Comparison of ENCODE assay signal across 8 cellular contexts in genomic region chr6:44073612-44074382, GRCh38. TPM values are rescaled to one million over a fixed set of nuclear protein-coding genes. Genes with fewer than 3 reads are reported as not detected.
DNase-seq lines count a peak whose midpoint lies in the region; ATAC-seq and TF ChIP-seq lines count a peak whose summit lies in the region.

No MANE protein-coding gene starts in this region.

- H3K4me1 ChIP-seq in heart left ventricle (peaks cover 12 to 53% (median 35%) of the 10 kb centered on the region in 12 donors), skeletal muscle satellite cell (ENCODE audit: control insufficient read depth, insufficient read depth, low read length) (peaks cover 38% of the 10 kb centered on the region)

- peak overlapping the region; percentile 85 for H3K4me2 ChIP-seq in skeletal muscle satellite cell (ENCODE audit: low read length)

- no peaks in the 10 kb centered on the region for H3K9me3 Mint-ChIP-seq in CD4-positive, alpha-beta T cell
- H3K9me3 Mint-ChIP-seq in WTC11: no peaks in the 10 kb centered on the region

- H3K4me3 ChIP-seq in heart left ventricle: peak overlapping the region; percentile 12 to 68 (median 58)
- H3K4me3 ChIP-seq in skeletal muscle satellite cell (ENCODE audit: low read length): peak overlapping the region; percentile 66

- H3K4me3 Mint-ChIP-seq in CD4-positive, alpha-beta T cell: peak overlapping the region; percentile 81
- peak overlapping the region; percentile 77 for H3K4me3 Mint-ChIP-seq in WTC11

- TF ChIP-seq POLR2A in heart left ventricle (IDR thresholded peaks at IDR 0.05): no peak

- DNase-seq in CD4-positive, alpha-beta T cell: peak in 1 of 10 experiments; percentile 12
- DNase-seq in WTC11 (ENCODE audit: low spot score) (no peak), heart left ventricle (peak in 1 of 5 donors; percentile 59), SW480 (ENCODE audit: low spot score) (no peak), midbrain (lab: John Stamatoyannopoulos, UW) (no peak), NCI-H1694 treated with DMSO at 0.1 percent for 48 hours (lab: John Stamatoyannopoulos, UW) (no peak)

- no peaks in the 10 kb centered on the region for H3K36me3 Mint-ChIP-seq in CD4-positive, alpha-beta T cell (ENCODE audit: low read depth)
- no peaks in the 10 kb centered on the region for H3K36me3 Mint-ChIP-seq in WTC11

- H3K36me3 ChIP-seq in heart left ventricle (no peaks in the 10 kb centered on the region), skeletal muscle satellite cell (ENCODE audit: insufficient read depth, low read length) (no peaks in the 10 kb centered on the region)

- intact Hi-C loops in CD4-positive, alpha-beta T cell (cut with DNase I, micrococcal nuclease): loop anchor here (1.0 to 5.0 kb wide), 4 partner anchors 71 to 350 kb away; no protein-coding TSS in a partner anchor
- intact Hi-C loops in heart left ventricle (cut with DNase I): loop anchor here in 9 of 10 donors (1.0 to 10.0 kb wide), 14 partner anchors 61 to 469 kb away; partner anchors contain the start of gene VEGFA (in 1 of the 9)

- H3K9ac ChIP-seq in skeletal muscle satellite cell (ENCODE audit: low read depth, low read length): peak overlapping the region; percentile 66

- peaks cover 20% of the 10 kb centered on the region for H3K27me3 Mint-ChIP-seq in CD4-positive, alpha-beta T cell
- no peaks in the 10 kb centered on the region; the same call in 1 of the 2 replicates for H3K27me3 Mint-ChIP-seq in WTC11 (ENCODE audit: low read depth)

- H3K27ac Mint-ChIP-seq in CD4-positive, alpha-beta T cell: no peak overlapping the region
- peak overlapping the region; percentile 86 for H3K27ac Mint-ChIP-seq in WTC11

- POLR2A ChIA-PET in CD4-positive, alpha-beta T cell (lab: Charles Lee): interaction anchor here (0.6 to 2.0 kb wide), 6 partner anchors 11 to 548 kb away, joined by 3 to 15 read pairs (median 4); no protein-coding TSS in a partner anchor
- POLR2A ChIA-PET in WTC11 (lab: Charles Lee): interaction anchor here (1.0 to 1.5 kb wide), 7 partner anchors 11 to 444 kb away, joined by 3 to 5 read pairs (median 3); partner anchors contain the start of genes GTPBP2 and VEGFA

- H3K27ac ChIP-seq in CD4-positive, alpha-beta T cell (ENCODE audit: low read depth, low read length): no peak overlapping the region
- peak overlapping the region; percentile 22 to 91 (median 84) for H3K27ac ChIP-seq in heart left ventricle

- no peak for ATAC-seq in CD4-positive, alpha-beta T cell (ENCODE audit: poor library complexity)
- ATAC-seq in HG02759 (IDR thresholded peaks at IDR 0.05; ENCODE audit: unreplicated experiment): peak; percentile 11
- peak; percentile 3 for ATAC-seq in WTC11
- ATAC-seq in heart left ventricle: peak; percentile 7 to 43 (median 36)

- H3K4me1 Mint-ChIP-seq in CD4-positive, alpha-beta T cell (ENCODE audit: low read depth): peaks cover 17% of the 10 kb centered on the region
- H3K4me1 Mint-ChIP-seq in WTC11: peaks cover 47% of the 10 kb centered on the region

- H3K27me3 ChIP-seq in CD4-positive, alpha-beta T cell (ENCODE audit: control insufficient read depth, insufficient read depth, low read length): peaks cover 5% of the 10 kb centered on the region
- H3K27me3 ChIP-seq in heart left ventricle: peaks cover 0 to 10% (median 0%) of the 10 kb centered on the region in 9 donors
- no peaks in the 10 kb centered on the region for H3K27me3 ChIP-seq in skeletal muscle satellite cell (ENCODE audit: control insufficient read depth, insufficient read depth, low read length)

- H3K9me3 ChIP-seq in CD4-positive, alpha-beta T cell (ENCODE audit: control insufficient read depth, low read length): no peaks in the 10 kb centered on the region
- H3K9me3 ChIP-seq in heart left ventricle: no peaks in the 10 kb centered on the region
- H3K9me3 ChIP-seq in skeletal muscle satellite cell (replicated peaks; ENCODE audit: low read length): no peaks in the 10 kb centered on the region

- WGBS in heart left ventricle, 4 donors: 20 to 34% (median 25%) methylated on average over 12 to 24 of the region's 24 CpGs

- TF ChIP-seq CTCF in CD4-positive, alpha-beta T cell (IDR thresholded peaks at IDR 0.05): no peak
- TF ChIP-seq CTCF in WTC11 (IDR thresholded peaks at IDR 0.05) (no peak), heart left ventricle (IDR thresholded peaks at IDR 0.05) (no peak)

- CTCF ChIA-PET in CD4-positive, alpha-beta T cell (lab: Charles Lee): interaction anchor here (0.9 to 4.0 kb wide), 4 partner anchors 11 to 406 kb away, joined by 3 to 20 read pairs (median 6); partner anchors contain the start of gene VEGFA
- CTCF ChIA-PET in WTC11 (lab: Charles Lee): interaction anchor here (0.6 to 6.6 kb wide), 37 partner anchors 10 to 465 kb away, joined by 3 to 96 read pairs (median 5); partner anchors contain the start of gene VEGFA

TF ChIP-seq in WTC11, 78 proteins besides CTCF, POLR2A, EP300 and RAD21 (continues in another document):
- TF ChIP-seq E2F1 (CRISPR knock-in tag; IDR thresholded peaks at IDR 0.05) (no peak), ZNF425 (CRISPR knock-in tag; conservative IDR thresholded peaks at IDR 0.05) (no peak), AR (CRISPR knock-in tag; IDR thresholded peaks at IDR 0.05) (no peak), RELA (CRISPR knock-in tag; IDR thresholded peaks at IDR 0.05; ENCODE audit: borderline replicate concordance) (no peak), MAX (CRISPR knock-in tag; IDR thresholded peaks at IDR 0.05) (no peak; the same call in 1 of the 2 replicates), ZNF317 (CRISPR knock-in tag; IDR thresholded peaks at IDR 0.05; ENCODE audit: borderline replicate concordance, low read depth) (no peak), MLX (CRISPR knock-in tag; IDR thresholded peaks at IDR 0.05) (no peak)

RNA-seq across cellular contexts. Expression of gene MRPL14, which starts 53.5 kb away (rescaled TPM):
- total RNA-seq in CD4-positive, alpha-beta T cell: 10 to 100 TPM; 10.4 to 11.5 TPM
- total RNA-seq in WTC11 (2021) (70.0 to 74.2 TPM (median 74.2 TPM) in 3 replicates), heart left ventricle (10 to 100 TPM; 35.3 to 60.2 (median 44.1) TPM)
- polyA plus RNA-seq in heart left ventricle: 10 to 100 TPM; 40.5 to 72.9 TPM
- total RNA-seq in skeletal muscle satellite cell (2012; rRNA removed): 50.2 and 58.1 TPM in 2 replicates

RNA-seq across cellular contexts. Expression of gene TMEM63B, which starts 53.6 kb away (rescaled TPM):
- 10 to 100 TPM; 11.4 to 12.8 TPM for total RNA-seq in CD4-positive, alpha-beta T cell
- total RNA-seq in WTC11 (2021) (72.8 to 75.2 TPM (median 74.0 TPM) in 3 replicates), heart left ventricle (10 to 100 TPM; 36.2 to 52.9 (median 43.0) TPM)
- polyA plus RNA-seq in heart left ventricle: 10 to 100 TPM; 26.2 to 37.0 TPM
- 17.7 and 25.1 TPM in 2 replicates for total RNA-seq in skeletal muscle satellite cell (2012; rRNA removed)
